1 cellular context compared by ENCODE assay signal in genomic region chr16:73048292-73049050, GRCh38.
A peak's percentile ranks its signal among the peaks of the same experiment; 100 is the strongest.
TF ChIP-seq lines count a peak whose summit lies in the region.

No MANE protein-coding gene starts in this region.

TF ChIP-seq in HepG2, 621 proteins besides CTCF, POLR2A, EP300 and RAD21 (continued from another document and continues in another):
- TF ChIP-seq ZNF513 (CRISPR knock-in tag; conservative IDR thresholded peaks at IDR 0.05) (no peak), SP5 (CRISPR knock-in tag; IDR thresholded peaks at IDR 0.05; ENCODE audit: borderline replicate concordance, low read depth) (no peak), ARNT (IDR thresholded peaks at IDR 0.05) (no peak), RFXAP (CRISPR knock-in tag; IDR thresholded peaks at IDR 0.05; ENCODE audit: borderline replicate concordance) (no peak), ZEB1 (IDR thresholded peaks at IDR 0.05; ENCODE audit: insufficient replicate concordance, low read depth) (no peak), ZNF276 (CRISPR knock-in tag; IDR thresholded peaks at IDR 0.05; ENCODE audit: low read depth) (no peak), ATF2 (CRISPR knock-in tag; IDR thresholded peaks at IDR 0.05) (peak; percentile 52; the same call in 1 of the 2 replicates), ZNF282 (IDR thresholded peaks at IDR 0.05; ENCODE audit: partially characterized antibody) (no peak), ZNF616 (CRISPR knock-in tag; IDR thresholded peaks at IDR 0.05; ENCODE audit: low read depth) (no peak), RBAK (CRISPR knock-in tag; IDR thresholded peaks at IDR 0.05) (no peak), ZNF563 (CRISPR knock-in tag; IDR thresholded peaks at IDR 0.05) (no peak), TFE3 (CRISPR knock-in tag; IDR thresholded peaks at IDR 0.05) (0 out of 2 replicates have a peak, but pooled peaks have one; percentile 27), ZFP91 (CRISPR knock-in tag; IDR thresholded peaks at IDR 0.05; ENCODE audit: borderline replicate concordance) (peak; percentile 25; the same call in 1 of the 2 replicates), RXRA (CRISPR knock-in tag; IDR thresholded peaks at IDR 0.05) (peak; percentile 80; the same call in 1 of the 2 replicates), ZNF10 (CRISPR knock-in tag; IDR thresholded peaks at IDR 0.05; ENCODE audit: borderline replicate concordance, low read depth) (no peak), REL (CRISPR knock-in tag; conservative IDR thresholded peaks at IDR 0.05) (no peak), SYNCRIP (IDR thresholded peaks at IDR 0.05; ENCODE audit: insufficient read depth, low read depth, low read length) (no peak), PHF8 (CRISPR knock-in tag; IDR thresholded peaks at IDR 0.05) (peak; percentile 75), SNAI1 (CRISPR knock-in tag; IDR thresholded peaks at IDR 0.05; ENCODE audit: borderline replicate concordance) (no peak), ERF (CRISPR knock-in tag; IDR thresholded peaks at IDR 0.05) (peak; percentile 15; the same call in 1 of the 2 replicates), ZC3H13 (CRISPR knock-in tag; IDR thresholded peaks at IDR 0.05) (peak; percentile 41; the same call in 1 of the 2 replicates), NFE2 (CRISPR knock-in tag; IDR thresholded peaks at IDR 0.05) (no peak), ZFP82 (CRISPR knock-in tag; IDR thresholded peaks at IDR 0.05; ENCODE audit: borderline replicate concordance) (peak; percentile 14; the same call in 1 of the 2 replicates), ZNF446 (CRISPR knock-in tag; IDR thresholded peaks at IDR 0.05) (no peak), ZNF879 (CRISPR knock-in tag; IDR thresholded peaks at IDR 0.05) (no peak), NCOA5 (CRISPR knock-in tag; IDR thresholded peaks at IDR 0.05) (no peak), ZBTB26 (CRISPR knock-in tag; IDR thresholded peaks at IDR 0.05; ENCODE audit: borderline replicate concordance) (peak; percentile 24; the same call in 1 of the 2 replicates), SRSF1 (optimal IDR thresholded peaks at IDR 0.05; ENCODE audit: low read depth, low read length) (no peak), ZNF569 (CRISPR knock-in tag; IDR thresholded peaks at IDR 0.05; ENCODE audit: borderline replicate concordance) (no peak), ZNF549 (CRISPR knock-in tag; IDR thresholded peaks at IDR 0.05) (no peak)
- TF ChIP-seq, protein P1, sequence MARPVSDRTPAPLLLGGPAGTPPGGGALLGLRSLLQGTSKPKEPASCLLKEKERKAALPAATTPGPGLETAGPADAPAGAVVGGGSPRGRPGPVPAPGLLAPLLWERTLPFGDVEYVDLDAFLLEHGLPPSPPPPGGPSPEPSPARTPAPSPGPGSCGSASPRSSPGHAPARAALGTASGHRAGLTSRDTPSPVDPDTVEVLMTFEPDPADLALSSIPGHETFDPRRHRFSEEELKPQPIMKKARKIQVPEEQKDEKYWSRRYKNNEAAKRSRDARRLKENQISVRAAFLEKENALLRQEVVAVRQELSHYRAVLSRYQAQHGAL (CRISPR knock-in tag; IDR thresholded peaks at IDR 0.05; ENCODE audit: not compliant biosample characterization): peak; percentile 81
- TF ChIP-seq, protein P2, sequence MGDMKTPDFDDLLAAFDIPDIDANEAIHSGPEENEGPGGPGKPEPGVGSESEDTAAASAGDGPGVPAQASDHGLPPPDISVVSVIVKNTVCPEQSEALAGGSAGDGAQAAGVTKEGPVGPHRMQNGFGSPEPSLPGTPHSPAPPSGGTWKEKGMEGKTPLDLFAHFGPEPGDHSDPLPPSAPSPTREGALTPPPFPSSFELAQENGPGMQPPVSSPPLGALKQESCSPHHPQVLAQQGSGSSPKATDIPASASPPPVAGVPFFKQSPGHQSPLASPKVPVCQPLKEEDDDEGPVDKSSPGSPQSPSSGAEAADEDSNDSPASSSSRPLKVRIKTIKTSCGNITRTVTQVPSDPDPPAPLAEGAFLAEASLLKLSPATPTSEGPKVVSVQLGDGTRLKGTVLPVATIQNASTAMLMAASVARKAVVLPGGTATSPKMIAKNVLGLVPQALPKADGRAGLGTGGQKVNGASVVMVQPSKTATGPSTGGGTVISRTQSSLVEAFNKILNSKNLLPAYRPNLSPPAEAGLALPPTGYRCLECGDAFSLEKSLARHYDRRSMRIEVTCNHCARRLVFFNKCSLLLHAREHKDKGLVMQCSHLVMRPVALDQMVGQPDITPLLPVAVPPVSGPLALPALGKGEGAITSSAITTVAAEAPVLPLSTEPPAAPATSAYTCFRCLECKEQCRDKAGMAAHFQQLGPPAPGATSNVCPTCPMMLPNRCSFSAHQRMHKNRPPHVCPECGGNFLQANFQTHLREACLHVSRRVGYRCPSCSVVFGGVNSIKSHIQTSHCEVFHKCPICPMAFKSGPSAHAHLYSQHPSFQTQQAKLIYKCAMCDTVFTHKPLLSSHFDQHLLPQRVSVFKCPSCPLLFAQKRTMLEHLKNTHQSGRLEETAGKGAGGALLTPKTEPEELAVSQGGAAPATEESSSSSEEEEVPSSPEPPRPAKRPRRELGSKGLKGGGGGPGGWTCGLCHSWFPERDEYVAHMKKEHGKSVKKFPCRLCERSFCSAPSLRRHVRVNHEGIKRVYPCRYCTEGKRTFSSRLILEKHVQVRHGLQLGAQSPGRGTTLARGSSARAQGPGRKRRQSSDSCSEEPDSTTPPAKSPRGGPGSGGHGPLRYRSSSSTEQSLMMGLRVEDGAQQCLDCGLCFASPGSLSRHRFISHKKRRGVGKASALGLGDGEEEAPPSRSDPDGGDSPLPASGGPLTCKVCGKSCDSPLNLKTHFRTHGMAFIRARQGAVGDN (CRISPR knock-in tag; IDR thresholded peaks at IDR 0.05): peak; percentile 78
- TF ChIP-seq, protein P3, sequence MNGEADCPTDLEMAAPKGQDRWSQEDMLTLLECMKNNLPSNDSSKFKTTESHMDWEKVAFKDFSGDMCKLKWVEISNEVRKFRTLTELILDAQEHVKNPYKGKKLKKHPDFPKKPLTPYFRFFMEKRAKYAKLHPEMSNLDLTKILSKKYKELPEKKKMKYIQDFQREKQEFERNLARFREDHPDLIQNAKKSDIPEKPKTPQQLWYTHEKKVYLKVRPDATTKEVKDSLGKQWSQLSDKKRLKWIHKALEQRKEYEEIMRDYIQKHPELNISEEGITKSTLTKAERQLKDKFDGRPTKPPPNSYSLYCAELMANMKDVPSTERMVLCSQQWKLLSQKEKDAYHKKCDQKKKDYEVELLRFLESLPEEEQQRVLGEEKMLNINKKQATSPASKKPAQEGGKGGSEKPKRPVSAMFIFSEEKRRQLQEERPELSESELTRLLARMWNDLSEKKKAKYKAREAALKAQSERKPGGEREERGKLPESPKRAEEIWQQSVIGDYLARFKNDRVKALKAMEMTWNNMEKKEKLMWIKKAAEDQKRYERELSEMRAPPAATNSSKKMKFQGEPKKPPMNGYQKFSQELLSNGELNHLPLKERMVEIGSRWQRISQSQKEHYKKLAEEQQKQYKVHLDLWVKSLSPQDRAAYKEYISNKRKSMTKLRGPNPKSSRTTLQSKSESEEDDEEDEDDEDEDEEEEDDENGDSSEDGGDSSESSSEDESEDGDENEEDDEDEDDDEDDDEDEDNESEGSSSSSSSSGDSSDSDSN (CRISPR knock-in tag; IDR thresholded peaks at IDR 0.05): peak; percentile 61
- TF ChIP-seq, protein P4, sequence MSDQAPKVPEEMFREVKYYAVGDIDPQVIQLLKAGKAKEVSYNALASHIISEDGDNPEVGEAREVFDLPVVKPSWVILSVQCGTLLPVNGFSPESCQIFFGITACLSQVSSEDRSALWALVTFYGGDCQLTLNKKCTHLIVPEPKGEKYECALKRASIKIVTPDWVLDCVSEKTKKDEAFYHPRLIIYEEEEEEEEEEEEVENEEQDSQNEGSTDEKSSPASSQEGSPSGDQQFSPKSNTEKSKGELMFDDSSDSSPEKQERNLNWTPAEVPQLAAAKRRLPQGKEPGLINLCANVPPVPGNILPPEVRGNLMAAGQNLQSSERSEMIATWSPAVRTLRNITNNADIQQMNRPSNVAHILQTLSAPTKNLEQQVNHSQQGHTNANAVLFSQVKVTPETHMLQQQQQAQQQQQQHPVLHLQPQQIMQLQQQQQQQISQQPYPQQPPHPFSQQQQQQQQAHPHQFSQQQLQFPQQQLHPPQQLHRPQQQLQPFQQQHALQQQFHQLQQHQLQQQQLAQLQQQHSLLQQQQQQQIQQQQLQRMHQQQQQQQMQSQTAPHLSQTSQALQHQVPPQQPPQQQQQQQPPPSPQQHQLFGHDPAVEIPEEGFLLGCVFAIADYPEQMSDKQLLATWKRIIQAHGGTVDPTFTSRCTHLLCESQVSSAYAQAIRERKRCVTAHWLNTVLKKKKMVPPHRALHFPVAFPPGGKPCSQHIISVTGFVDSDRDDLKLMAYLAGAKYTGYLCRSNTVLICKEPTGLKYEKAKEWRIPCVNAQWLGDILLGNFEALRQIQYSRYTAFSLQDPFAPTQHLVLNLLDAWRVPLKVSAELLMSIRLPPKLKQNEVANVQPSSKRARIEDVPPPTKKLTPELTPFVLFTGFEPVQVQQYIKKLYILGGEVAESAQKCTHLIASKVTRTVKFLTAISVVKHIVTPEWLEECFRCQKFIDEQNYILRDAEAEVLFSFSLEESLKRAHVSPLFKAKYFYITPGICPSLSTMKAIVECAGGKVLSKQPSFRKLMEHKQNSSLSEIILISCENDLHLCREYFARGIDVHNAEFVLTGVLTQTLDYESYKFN (CRISPR knock-in tag; conservative IDR thresholded peaks at IDR 0.05): peak; percentile 59
- TF ChIP-seq, protein P5, sequence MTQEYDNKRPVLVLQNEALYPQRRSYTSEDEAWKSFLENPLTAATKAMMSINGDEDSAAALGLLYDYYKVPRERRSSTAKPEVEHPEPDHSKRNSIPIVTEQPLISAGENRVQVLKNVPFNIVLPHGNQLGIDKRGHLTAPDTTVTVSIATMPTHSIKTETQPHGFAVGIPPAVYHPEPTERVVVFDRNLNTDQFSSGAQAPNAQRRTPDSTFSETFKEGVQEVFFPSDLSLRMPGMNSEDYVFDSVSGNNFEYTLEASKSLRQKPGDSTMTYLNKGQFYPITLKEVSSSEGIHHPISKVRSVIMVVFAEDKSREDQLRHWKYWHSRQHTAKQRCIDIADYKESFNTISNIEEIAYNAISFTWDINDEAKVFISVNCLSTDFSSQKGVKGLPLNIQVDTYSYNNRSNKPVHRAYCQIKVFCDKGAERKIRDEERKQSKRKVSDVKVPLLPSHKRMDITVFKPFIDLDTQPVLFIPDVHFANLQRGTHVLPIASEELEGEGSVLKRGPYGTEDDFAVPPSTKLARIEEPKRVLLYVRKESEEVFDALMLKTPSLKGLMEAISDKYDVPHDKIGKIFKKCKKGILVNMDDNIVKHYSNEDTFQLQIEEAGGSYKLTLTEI (CRISPR knock-in tag; conservative IDR thresholded peaks at IDR 0.05): no peak
